Comparison of ENCODE assay signal across 17 cellular contexts in the genomic region with DNA sequence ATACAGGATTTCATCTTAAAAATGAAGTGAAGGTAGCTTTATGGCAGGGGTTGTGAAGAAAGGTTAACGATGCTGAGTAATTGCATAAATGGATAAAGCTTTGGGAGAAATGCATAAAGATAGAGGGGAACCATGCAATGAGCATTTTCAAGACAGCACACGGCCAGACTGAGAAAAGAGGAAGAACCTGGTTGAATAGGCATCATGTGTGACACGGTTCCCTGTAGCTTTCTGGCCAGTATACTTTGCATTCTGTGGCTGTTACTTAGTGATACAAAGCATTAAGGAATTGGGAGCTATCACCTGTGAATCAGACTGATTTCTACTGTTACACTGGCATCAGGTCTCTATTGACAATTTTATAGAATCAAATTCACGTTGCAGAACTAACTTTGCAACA. TPM values are rescaled to one million over a fixed set of nuclear protein-coding genes. Genes with fewer than 3 reads are reported as not detected.
DNase-seq lines count a peak whose midpoint lies in the region; ATAC-seq, FAIRE-seq and TF ChIP-seq lines count a peak whose summit lies in the region.
"Had no signal": no experiment of that assay in that cellular context is flagged by ENCODE, and none has a peak within 500 bp of the region (broad histone marks: within the 10 kb centered on the region; RNA-seq: fewer than 3 reads in every experiment).

No MANE protein-coding gene starts in this region.

- no peaks in the 10 kb centered on the region for H4K20me1 ChIP-seq in GM12878 (ENCODE audit: control insufficient read depth, insufficient read depth)

- TF ChIP-seq EP300 in GM12878 (IDR thresholded peaks at IDR 0.05; ENCODE audit: borderline replicate concordance in 1 of 2, control insufficient read depth in 1 of 2, low read depth in 2 of 2, low read length in 2 of 2) = no peak

- no peak for FAIRE-seq in GM12878 (lab: Jason Lieb, UNC)
- FAIRE-seq: TTC549 had no signal

- SMC1A ChIA-PET in GM12878 (lab: Charles Lee; ENCODE audit: uncharacterized antibody, unreplicated experiment) = interaction anchor here (1.1 to 2.6 kb wide), 7 partner anchors 9 to 30 kb away, joined by 3 to 12 read pairs (median 5); no protein-coding TSS in a partner anchor

- peaks cover 41% of the 10 kb centered on the region for H3K36me3 Mint-ChIP-seq in activated T-helper 17 cell treated with anti-CD3 and anti-CD28 coated beads, Interleukin-2, amount 50 U/mL, for 72 hours (ENCODE audit: low read depth)

- H3K27ac ChIP-seq in GM12878 (ENCODE audit: control insufficient read depth, insufficient read depth) = no peak overlapping the region
- H3K27ac ChIP-seq: testis had no signal

- TF ChIP-seq RAD21 in GM12878 (IDR thresholded peaks at IDR 0.05; ENCODE audit: insufficient read depth, low read depth, low read length) = no peak

- H3K4me1 ChIP-seq in GM12878 (ENCODE audit: control insufficient read depth, insufficient read depth, low read length) = no peaks in the 10 kb centered on the region; the same call in 1 of the 2 replicates

- intact Hi-C loops in GM12878 (cut with micrococcal nuclease; ENCODE audit: unreplicated experiment) = no loop called here

- H3K9me3 Mint-ChIP-seq in activated T-helper 17 cell treated with anti-CD3 and anti-CD28 coated beads, Interleukin-2, amount 50 U/mL, for 72 hours = no peaks in the 10 kb centered on the region

- CTCF ChIA-PET in GM10248 (lab: Yijun Ruan, JAX) = interaction anchor here (0.8 to 4.6 kb wide), 10 partner anchors 9 to 69 kb away, joined by 3 to 23 read pairs (median 3); no protein-coding TSS in a partner anchor
- CTCF ChIA-PET in GM12878 (lab: Yijun Ruan, JAX) = interaction anchor here (0.7 to 2.0 kb wide), 5 partner anchors 9 to 611 kb away, joined by 3 to 6 read pairs (median 3); no protein-coding TSS in a partner anchor

- H3K9me3 ChIP-seq in GM12878 (replicated peaks; ENCODE audit: control insufficient read depth, insufficient read depth, low read length) = no peaks in the 10 kb centered on the region
- H3K9me3 ChIP-seq: testis had no signal

- no peak for TF ChIP-seq POLR2A in GM12878 (IDR thresholded peaks at IDR 0.05; ENCODE audit: low read depth, low read length)

- ATAC-seq in HG02610 (IDR thresholded peaks at IDR 0.05; ENCODE audit: unreplicated experiment) (peak; percentile 84), GM12878 (peak; percentile 88)
- ATAC-seq in activated T-helper 17 cell treated with anti-CD3 and anti-CD28 coated beads, Interleukin-2, amount 50 U/mL, for 72 hours (replicated peaks) = no peak
- ATAC-seq: activated CD8-positive, alpha-beta memory T cell treated with anti-CD3 and anti-CD28 coated beads, Interleukin-2, amount 10 ng/mL, durations not matched to agents 7 days and 5 days; HCT116 had no signal

- TF ChIP-seq CTCF in GM10248 (IDR thresholded peaks at IDR 0.05; ENCODE audit: control extremely low read depth, extremely low read depth, low read depth, missing control alignments) = no peak
- no peak for TF ChIP-seq CTCF in GM12878 (IDR thresholded peaks at IDR 0.05 in 2 of 3, conservative IDR thresholded peaks at IDR 0.05 in 1 of 3; ENCODE audit: control insufficient read depth in 2 of 3, extremely low read depth in 1 of 3, insufficient read depth in 1 of 3, low read depth in 3 of 3, low read length in 3 of 3)

- H3K79me2 ChIP-seq in GM12878 (ENCODE audit: control insufficient read depth, insufficient read depth, low read length) = peaks cover 8% of the 10 kb centered on the region

- 16% methylated on average over 4 of the region's 4 CpGs for WGBS in GM12878 (ENCODE audit: insufficient coverage, insufficient replicate concordance, low lambda C conversion rate, missing lambda C conversion rate)

- H3K4me3 ChIP-seq in GM12878 = no peak overlapping the region
- H3K4me3 ChIP-seq: testis had no signal

- peaks cover 0 to 3% of the 10 kb centered on the region in 2 experiments; a peak in 1 of 4 replicates for H3K36me3 ChIP-seq in GM12878 (ENCODE audit: control insufficient read depth in 2 of 2, insufficient read depth in 2 of 2, low read length in 1 of 2)

- no peaks in the 10 kb centered on the region for H3K27me3 ChIP-seq in GM12878 (replicated peaks in 1 of 2; ENCODE audit: control insufficient read depth in 2 of 2, insufficient read depth in 2 of 2, low read length in 1 of 2)
- H3K27me3 ChIP-seq: testis had no signal

- BruUV-seq in GM12878 (replicated peaks; lab: Mats Ljungman, UMichigan) = no TSS peak

- no peak overlapping the region for H3K27ac Mint-ChIP-seq in activated T-helper 17 cell treated with anti-CD3 and anti-CD28 coated beads, Interleukin-2, amount 50 U/mL, for 72 hours
- H3K27ac Mint-ChIP-seq: activated CD8-positive, alpha-beta memory T cell treated with anti-CD3 and anti-CD28 coated beads, Interleukin-2, amount 10 ng/mL, durations not matched to agents 7 days and 5 days; activated naive CD4-positive, alpha-beta T cell treated with anti-CD3 and anti-CD28 coated beads, Interleukin-2, amount 50 U/mL, for 24 hours had no signal

- peak; percentile 35 for DNase-seq in GM10248 (ENCODE audit: extremely low spot score)
- peak; percentile 58 for DNase-seq in NAMALWA (ENCODE audit: low spot score)
- DNase-seq in GM12878 (ENCODE audit: low read depth, low spot score) = no peak
- DNase-seq in NCI-H2196 treated with DMSO at 0.1 percent for 48 hours (lab: John Stamatoyannopoulos, UW; ENCODE audit: unreplicated experiment) = no peak
- DNase-seq in activated CD4-positive, alpha-beta T cell treated with anti-CD3 and anti-CD28 coated beads, Interleukin-2, amount 50 U/mL, for 48 hours = no peak
- DNase-seq in iPS-NIHi7 (ENCODE audit: extremely low spot score) = no peak
- DNase-seq: activated CD8-positive, alpha-beta memory T cell treated with anti-CD3 and anti-CD28 coated beads, Interleukin-2, amount 10 ng/mL, durations not matched to agents 7 days and 5 days; DMS153; effector CD4-positive, alpha-beta T cell; IMR-90; mesendoderm; testis had no signal

- no peak overlapping the region for H3K9ac ChIP-seq in GM12878 (ENCODE audit: control insufficient read depth, insufficient read depth, low read length)

- H3K27me3 Mint-ChIP-seq in activated T-helper 17 cell treated with anti-CD3 and anti-CD28 coated beads, Interleukin-2, amount 50 U/mL, for 72 hours = no peaks in the 10 kb centered on the region
- H3K27me3 Mint-ChIP-seq: activated CD8-positive, alpha-beta memory T cell treated with anti-CD3 and anti-CD28 coated beads, Interleukin-2, amount 10 ng/mL, durations not matched to agents 7 days and 5 days; activated naive CD4-positive, alpha-beta T cell treated with anti-CD3 and anti-CD28 coated beads, Interleukin-2, amount 50 U/mL, for 24 hours had no signal

- no peak overlapping the region for H2AFZ ChIP-seq in GM12878 (ENCODE audit: control insufficient read depth, low read depth, low read length)

- no peak overlapping the region for H3K4me3 Mint-ChIP-seq in activated T-helper 17 cell treated with anti-CD3 and anti-CD28 coated beads, Interleukin-2, amount 50 U/mL, for 72 hours
- H3K4me3 Mint-ChIP-seq: activated CD8-positive, alpha-beta memory T cell treated with anti-CD3 and anti-CD28 coated beads, Interleukin-2, amount 10 ng/mL, durations not matched to agents 7 days and 5 days; activated naive CD4-positive, alpha-beta T cell treated with anti-CD3 and anti-CD28 coated beads, Interleukin-2, amount 50 U/mL, for 24 hours had no signal

- peaks cover 21% of the 10 kb centered on the region for H3K4me1 Mint-ChIP-seq in activated T-helper 17 cell treated with anti-CD3 and anti-CD28 coated beads, Interleukin-2, amount 50 U/mL, for 72 hours

- H3K4me2 ChIP-seq in GM12878 (ENCODE audit: control insufficient read depth, insufficient read depth) = no peak overlapping the region

- RAD21 ChIA-PET in GM12878 (lab: Charles Lee; ENCODE audit: unreplicated experiment) = interaction anchor here (0.9 to 1.5 kb wide), 4 partner anchors 35 to 71 kb away, joined by 3 to 4 read pairs (median 3); no protein-coding TSS in a partner anchor

- POLR2A ChIA-PET in GM10248 (lab: Yijun Ruan, JAX) = no interaction called here
- POLR2A ChIA-PET in GM12878 (lab: Charles Lee) = interaction anchor here (0.6 to 1.8 kb wide), 6 partner anchors 9 to 74 kb away, joined by 3 to 6 read pairs (median 4); no protein-coding TSS in a partner anchor

- in situ Hi-C loops in GM12878 (cut with MboI) = no loop called here

RNA-seq across cellular contexts. Expression of a gene that starts 33.3 kb away (rescaled TPM):
- total RNA-seq in GM12878 (2013; cell fraction: nucleolus; rRNA removed) = 159 and 163 TPM in 2 replicates
- total RNA-seq in GM12878 (2014; rRNA removed) (22.8 and 23.2 TPM in 2 replicates), GM12878 (2014; rRNA removed; fragmentation: Illumina TruSeq; extraction: Trizol) (16.9 and 18.0 TPM in 2 replicates), GM12878 (2021) (28.2 and 30.3 TPM in 2 replicates)
- 8.9 TPM for polyA plus RNA-seq in GM12878 (2011; ENCODE audit: low read depth)
- polyA plus RNA-seq in GM12878 (2011; rRNA removed) (18.6 and 20.3 TPM in 2 replicates), GM12878 (2014; fragmentation: Illumina TruSeq; extraction: Trizol) (19.7 and 22.1 TPM in 2 replicates), GM12878 (2014; fragmentation: Nextera tagmentation; extraction: Ambion mirVana) (1 to 10 TPM; 2.7 to 4.5 TPM), GM12878 (2014; rRNA removed) (16.8 and 21.2 TPM in 2 replicates), GM12878 (2016; fragmentation: Nextera tagmentation; extraction: Ambion mirVana) (10 to 100 TPM in 1 of 2 experiments, 1 to 10 TPM in 1; 7.3 to 16.1 TPM)
- polyA plus RNA-seq in GM12878 (2011; cell fraction: cytosol; rRNA removed) = 12.8 and 14.0 TPM in 2 replicates
- polyA plus RNA-seq in GM12878 (2011; cell fraction: nucleus; rRNA removed) = 85.1 and 85.9 TPM in 2 replicates
- polyA plus RNA-seq in GM12878 (2012) = 12.6 and 14.3 TPM in 2 replicates
- polyA minus RNA-seq in GM12878 (2011; rRNA and poly(A)+ RNA removed) = 34.5 and 35.7 TPM in 2 replicates
- 10.7 and 18.3 TPM in 2 replicates for polyA minus RNA-seq in GM12878 (2011; cell fraction: cytosol; rRNA and poly(A)+ RNA removed)
- 37.5 and 70.9 TPM in 2 replicates for polyA minus RNA-seq in GM12878 (2011; cell fraction: nucleus; rRNA and poly(A)+ RNA removed)
- 10 to 100 TPM; 45.4 to 50.6 TPM for total RNA-seq in activated T-helper 17 cell treated with anti-CD3 and anti-CD28 coated beads, Interleukin-2, amount 50 U/mL, for 72 hours

Comparison
In these comparisons a context has a peak if more than half of its experiments do, and no peak if none do; other contexts are left out.
1. DNase-seq: peak in GM10248 (single experiment) and NAMALWA (single experiment); none in GM12878 (single experiment), NCI-H2196 treated with DMSO at 0.1 percent for 48 hours (single experiment), activated CD4-positive, alpha-beta T cell treated with anti-CD3 and anti-CD28 coated beads, Interleukin-2, amount 50 U/mL, for 48 hours (0 of 2) and iPS-NIHi7 (single experiment).